ENCODE assay signal across 11 cellular contexts in the genomic region with DNA sequence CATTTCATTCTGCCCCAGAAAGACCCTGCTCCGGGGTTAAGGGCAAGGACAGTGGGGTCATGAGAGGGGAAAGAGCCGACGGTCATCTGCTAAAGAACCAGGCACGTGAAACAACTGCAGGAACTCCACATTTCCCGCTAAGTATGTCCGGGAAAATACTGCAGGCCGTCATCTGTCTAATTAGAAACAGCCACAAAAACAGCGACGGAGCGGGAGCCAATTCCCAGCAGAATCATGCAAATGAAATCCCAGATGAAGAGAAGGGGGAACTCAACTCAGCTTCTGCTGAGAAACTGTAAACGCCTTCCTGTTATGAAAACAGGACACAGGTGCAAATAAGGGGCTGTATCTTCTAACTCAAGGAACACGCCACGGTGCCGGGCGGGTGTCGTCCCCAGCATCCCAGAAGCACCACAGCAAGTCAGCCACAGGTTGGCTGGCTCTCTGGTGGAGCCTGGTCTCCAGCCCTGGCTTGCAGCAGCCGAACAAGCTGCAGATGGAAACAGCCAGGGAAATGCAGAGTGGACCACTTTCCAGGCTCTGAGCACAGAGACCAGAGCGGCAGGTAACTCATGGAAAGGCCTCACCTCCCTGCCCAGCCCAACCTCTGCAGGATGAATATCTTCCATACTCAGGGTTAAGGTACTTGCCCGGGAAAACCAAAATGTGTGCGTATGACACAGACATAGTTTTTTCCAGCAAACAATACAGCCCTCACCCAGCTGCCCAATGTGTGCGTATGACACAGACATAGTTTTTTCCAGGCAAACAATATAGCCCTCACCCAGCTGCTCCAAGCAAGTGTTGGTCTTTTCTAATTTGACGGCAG. TPM values are rescaled to one million over a fixed set of nuclear protein-coding genes. Genes with fewer than 3 reads are reported as not detected.
DNase-seq lines count a peak whose midpoint lies in the region; ATAC-seq, FAIRE-seq and TF ChIP-seq lines count a peak whose summit lies in the region.
"Had no signal": no experiment of that assay in that cellular context is flagged by ENCODE, and none has a peak within 500 bp of the region (broad histone marks: within the 10 kb centered on the region; RNA-seq: fewer than 3 reads in every experiment).

No MANE protein-coding gene starts in this region.

- no peaks in the 10 kb centered on the region for H3K36me3 ChIP-seq in fibroblast of lung (ENCODE audit: control insufficient read depth, insufficient read depth, low read length)
- H3K36me3 ChIP-seq in osteoblast (ENCODE audit: insufficient read depth, low read length), result no peaks in the 10 kb centered on the region

- H2AFZ ChIP-seq in fibroblast of lung (ENCODE audit: low read length) (no peak overlapping the region), osteoblast (ENCODE audit: low read length) (no peak overlapping the region)

- peak overlapping the region; percentile 9 for H3K27ac ChIP-seq in fibroblast of lung (ENCODE audit: insufficient read depth, low read length)
- no peak overlapping the region for H3K27ac ChIP-seq in osteoblast (ENCODE audit: low read depth, low read length)

- peaks cover 15% of the 10 kb centered on the region for H3K4me1 ChIP-seq in fibroblast of lung (ENCODE audit: control insufficient read depth, extremely low read depth, insufficient read depth, low read length)
- peaks cover 6% of the 10 kb centered on the region for H3K4me1 ChIP-seq in osteoblast (ENCODE audit: insufficient read depth, low read length)

- peak; percentile 60 for DNase-seq in AG08395 (ENCODE audit: low spot score)
- peak; percentile 51 for DNase-seq in NCI-H69 (lab: John Stamatoyannopoulos, UW)
- DNase-seq in fibroblast of lung (ENCODE audit: low read depth in 2 of 2), result no peak
- peak; percentile 67 for DNase-seq in osteoblast (ENCODE audit: insufficient read length, low spot score, missing footprints)
- DNase-seq in HTR-8/SVneo (ENCODE audit: insufficient read length, low spot score), result no peak
- DNase-seq in stimulated activated naive CD4-positive, alpha-beta T cell treated with Interleukin-2 at 50 U/mL for 16 hours (lab: John Stamatoyannopoulos, UW), result no peak
- DNase-seq: amygdala; small intestine; stimulated activated CD8-positive, alpha-beta memory T cell treated with anti-CD3 and anti-CD28 coated beads, Interleukin-4, amount 100 ng/mL, for 48 hours had no signal

- H3K79me2 ChIP-seq in fibroblast of lung (ENCODE audit: control insufficient read depth, insufficient read depth, low read length), result peaks cover 58% of the 10 kb centered on the region
- peaks cover 83% of the 10 kb centered on the region for H3K79me2 ChIP-seq in osteoblast (ENCODE audit: insufficient read depth, low read length)

- H3K4me3 ChIP-seq in fibroblast of lung (replicated peaks in 1 of 4; ENCODE audit: control extremely low read depth in 1 of 4, insufficient read depth in 1 of 4, low read depth in 3 of 4, low read length in 4 of 4), result no peak overlapping the region
- H3K4me3 ChIP-seq in osteoblast (ENCODE audit: insufficient read depth, low read length), result no peak overlapping the region

- TF ChIP-seq CTCF in fibroblast of lung (conservative IDR thresholded peaks at IDR 0.05 in 1 of 2, IDR thresholded peaks at IDR 0.05 in 1 of 2; ENCODE audit: low read depth in 1 of 2, low read length in 2 of 2) (no peak), osteoblast (IDR thresholded peaks at IDR 0.05; ENCODE audit: extremely low read depth, low read depth, low read length) (no peak)

- no peak overlapping the region for H3K9ac ChIP-seq in fibroblast of lung (ENCODE audit: insufficient read depth, low read length)

- peaks cover 3% of the 10 kb centered on the region for H4K20me1 ChIP-seq in fibroblast of lung (ENCODE audit: control insufficient read depth, extremely low read depth, insufficient read depth, low read length)
- peaks cover 77% of the 10 kb centered on the region for H4K20me1 ChIP-seq in osteoblast (ENCODE audit: insufficient read depth, low read length)

- H3K9me3 ChIP-seq in fibroblast of lung (ENCODE audit: control insufficient read depth, insufficient read depth, low read depth, low read length), result no peaks in the 10 kb centered on the region
- H3K9me3 ChIP-seq in osteoblast (ENCODE audit: low read depth, low read length), result no peaks in the 10 kb centered on the region

- no peak for ATAC-seq in GM21737 (IDR thresholded peaks at IDR 0.05; ENCODE audit: unreplicated experiment)
- ATAC-seq in HG02981 (IDR thresholded peaks at IDR 0.05; ENCODE audit: unreplicated experiment), result no peak

- H3K27me3 ChIP-seq in fibroblast of lung (ENCODE audit: control insufficient read depth, insufficient read depth, low read length) (no peaks in the 10 kb centered on the region), osteoblast (ENCODE audit: insufficient read depth, low read length) (no peaks in the 10 kb centered on the region)

- no peak for FAIRE-seq in HTR-8/SVneo (lab: Jason Lieb, UNC)
- FAIRE-seq: small intestine had no signal

- H3K4me2 ChIP-seq in fibroblast of lung (ENCODE audit: extremely low read depth, insufficient read depth, low read length) (peak overlapping the region; percentile 52), osteoblast (ENCODE audit: insufficient read depth, low read length) (no peak overlapping the region)

RNA-seq across cellular contexts. Expression of a gene that starts 28.9 kb away (rescaled TPM):
- total RNA-seq in fibroblast of lung, result 111 and 153 TPM in 2 replicates
- polyA plus RNA-seq in fibroblast of lung, result 160 and 298 TPM in 2 replicates
- 135 and 343 TPM in 2 replicates for polyA plus RNA-seq in fibroblast of lung (2012)
- polyA minus RNA-seq in fibroblast of lung (ENCODE audit: low replicate concordance), result 231 and 511 TPM in 2 replicates
- total RNA-seq in osteoblast, result 307 and 324 TPM in 2 replicates

Comparison
In these comparisons a context has a peak if more than half of its experiments do, and no peak if none do; other contexts are left out.
1. DNase-seq: peak in AG08395 (single experiment), NCI-H69 (single experiment) and osteoblast (single experiment); none in fibroblast of lung (0 of 2), HTR-8/SVneo (single experiment) and stimulated activated naive CD4-positive, alpha-beta T cell treated with Interleukin-2 at 50 U/mL for 16 hours (single experiment).